1 cellular context compared by ENCODE assay signal in genomic region chr3:23916886-23917815, GRCh38.
TF ChIP-seq lines count a peak whose summit lies in the region.

TSS of gene NKIRAS1 (minus strand) at chr3:23916990. CDS start at chr3:23910904, 6,086 bp downstream.
TSS of gene RPL15 (plus strand) at chr3:23917132. CDS start at chr3:23917860, 728 bp downstream.

TF ChIP-seq in K562, 482 proteins besides CTCF, POLR2A, EP300 and RAD21 (continued from another document and continues in another):
- TF ChIP-seq, protein P1, sequence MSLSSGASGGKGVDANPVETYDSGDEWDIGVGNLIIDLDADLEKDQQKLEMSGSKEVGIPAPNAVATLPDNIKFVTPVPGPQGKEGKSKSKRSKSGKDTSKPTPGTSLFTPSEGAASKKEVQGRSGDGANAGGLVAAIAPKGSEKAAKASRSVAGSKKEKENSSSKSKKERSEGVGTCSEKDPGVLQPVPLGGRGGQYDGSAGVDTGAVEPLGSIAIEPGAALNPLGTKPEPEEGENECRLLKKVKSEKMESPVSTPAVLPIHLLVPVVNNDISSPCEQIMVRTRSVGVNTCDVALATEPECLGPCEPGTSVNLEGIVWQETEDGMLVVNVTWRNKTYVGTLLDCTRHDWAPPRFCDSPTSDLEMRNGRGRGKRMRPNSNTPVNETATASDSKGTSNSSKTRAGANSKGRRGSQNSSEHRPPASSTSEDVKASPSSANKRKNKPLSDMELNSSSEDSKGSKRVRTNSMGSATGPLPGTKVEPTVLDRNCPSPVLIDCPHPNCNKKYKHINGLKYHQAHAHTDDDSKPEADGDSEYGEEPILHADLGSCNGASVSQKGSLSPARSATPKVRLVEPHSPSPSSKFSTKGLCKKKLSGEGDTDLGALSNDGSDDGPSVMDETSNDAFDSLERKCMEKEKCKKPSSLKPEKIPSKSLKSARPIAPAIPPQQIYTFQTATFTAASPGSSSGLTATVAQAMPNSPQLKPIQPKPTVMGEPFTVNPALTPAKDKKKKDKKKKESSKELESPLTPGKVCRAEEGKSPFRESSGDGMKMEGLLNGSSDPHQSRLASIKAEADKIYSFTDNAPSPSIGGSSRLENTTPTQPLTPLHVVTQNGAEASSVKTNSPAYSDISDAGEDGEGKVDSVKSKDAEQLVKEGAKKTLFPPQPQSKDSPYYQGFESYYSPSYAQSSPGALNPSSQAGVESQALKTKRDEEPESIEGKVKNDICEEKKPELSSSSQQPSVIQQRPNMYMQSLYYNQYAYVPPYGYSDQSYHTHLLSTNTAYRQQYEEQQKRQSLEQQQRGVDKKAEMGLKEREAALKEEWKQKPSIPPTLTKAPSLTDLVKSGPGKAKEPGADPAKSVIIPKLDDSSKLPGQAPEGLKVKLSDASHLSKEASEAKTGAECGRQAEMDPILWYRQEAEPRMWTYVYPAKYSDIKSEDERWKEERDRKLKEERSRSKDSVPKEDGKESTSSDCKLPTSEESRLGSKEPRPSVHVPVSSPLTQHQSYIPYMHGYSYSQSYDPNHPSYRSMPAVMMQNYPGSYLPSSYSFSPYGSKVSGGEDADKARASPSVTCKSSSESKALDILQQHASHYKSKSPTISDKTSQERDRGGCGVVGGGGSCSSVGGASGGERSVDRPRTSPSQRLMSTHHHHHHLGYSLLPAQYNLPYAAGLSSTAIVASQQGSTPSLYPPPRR (CRISPR knock-in tag; IDR thresholded peaks at IDR 0.05; ENCODE audit: borderline replicate concordance) = peak; percentile 81
- 0 out of 2 replicates have a peak, but pooled peaks have one; percentile 5 for TF ChIP-seq ZNF384 (IDR thresholded peaks at IDR 0.05; ENCODE audit: low read depth, low read length)
- TF ChIP-seq ZFX (CRISPR knock-in tag; IDR thresholded peaks at IDR 0.05) = peak; percentile 94
- no peak for TF ChIP-seq PRMT5 (CRISPR knock-in tag; IDR thresholded peaks at IDR 0.05)
- TF ChIP-seq MTA3 (IDR thresholded peaks at IDR 0.05; ENCODE audit: borderline replicate concordance) = peak; percentile 94
- TF ChIP-seq RNF2 (IDR thresholded peaks at IDR 0.05) = peak; percentile 79
- TF ChIP-seq DEAF1 (CRISPR knock-in tag; IDR thresholded peaks at IDR 0.05) = peak; percentile 13; the same call in 1 of the 2 replicates
- no peak for TF ChIP-seq TAF15 (IDR thresholded peaks at IDR 0.05; ENCODE audit: low read depth, low read length)
- TF ChIP-seq FOXM1 (IDR thresholded peaks at IDR 0.05; ENCODE audit: low read depth) = no peak
- TF ChIP-seq FOXM1 (CRISPR knock-in tag; IDR thresholded peaks at IDR 0.05; ENCODE audit: low read depth) = peak; percentile 94
- TF ChIP-seq NFRKB (IDR thresholded peaks at IDR 0.05; ENCODE audit: low read depth) = peak; percentile 99
- TF ChIP-seq STAG1 (CRISPR knock-in tag; IDR thresholded peaks at IDR 0.05; ENCODE audit: borderline replicate concordance) = 0 out of 2 replicates have a peak, but pooled peaks have one; percentile 19
- TF ChIP-seq ZNF134 (CRISPR knock-in tag; conservative IDR thresholded peaks at IDR 0.05) = 0 out of 2 replicates have a peak, but pooled peaks have one; percentile 28
- TF ChIP-seq MYC (IDR thresholded peaks at IDR 0.05; ENCODE audit: low read depth, low read length) = peak; percentile 97
- peak; percentile 97 for TF ChIP-seq MYC (CRISPR knock-in tag; IDR thresholded peaks at IDR 0.05; ENCODE audit: borderline replicate concordance, low read depth)
- TF ChIP-seq, protein P2, sequence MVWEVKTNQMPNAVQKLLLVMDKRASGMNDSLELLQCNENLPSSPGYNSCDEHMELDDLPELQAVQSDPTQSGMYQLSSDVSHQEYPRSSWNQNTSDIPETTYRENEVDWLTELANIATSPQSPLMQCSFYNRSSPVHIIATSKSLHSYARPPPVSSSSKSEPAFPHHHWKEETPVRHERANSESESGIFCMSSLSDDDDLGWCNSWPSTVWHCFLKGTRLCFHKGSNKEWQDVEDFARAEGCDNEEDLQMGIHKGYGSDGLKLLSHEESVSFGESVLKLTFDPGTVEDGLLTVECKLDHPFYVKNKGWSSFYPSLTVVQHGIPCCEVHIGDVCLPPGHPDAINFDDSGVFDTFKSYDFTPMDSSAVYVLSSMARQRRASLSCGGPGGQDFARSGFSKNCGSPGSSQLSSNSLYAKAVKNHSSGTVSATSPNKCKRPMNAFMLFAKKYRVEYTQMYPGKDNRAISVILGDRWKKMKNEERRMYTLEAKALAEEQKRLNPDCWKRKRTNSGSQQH (CRISPR knock-in tag; IDR thresholded peaks at IDR 0.05) = peak; percentile 26; the same call in 1 of the 2 replicates
- TF ChIP-seq PHF8 (IDR thresholded peaks at IDR 0.05; ENCODE audit: borderline replicate concordance, low read length) = peak; percentile 100
- no peak for TF ChIP-seq ZKSCAN8 (CRISPR knock-in tag; IDR thresholded peaks at IDR 0.05)
- peak; percentile 95 for TF ChIP-seq GTF2B (IDR thresholded peaks at IDR 0.05; ENCODE audit: extremely low read depth, insufficient read length)
- TF ChIP-seq, protein P3, sequence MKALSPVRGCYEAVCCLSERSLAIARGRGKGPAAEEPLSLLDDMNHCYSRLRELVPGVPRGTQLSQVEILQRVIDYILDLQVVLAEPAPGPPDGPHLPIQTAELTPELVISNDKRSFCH (CRISPR knock-in tag; IDR thresholded peaks at IDR 0.05) = no peak
- TF ChIP-seq, protein P3 (tag; IDR thresholded peaks at IDR 0.05) = peak; percentile 81; the same call in 1 of the 2 replicates
- TF ChIP-seq FOXO4 (CRISPR knock-in tag; IDR thresholded peaks at IDR 0.05) = peak; percentile 75; the same call in 1 of the 2 replicates
- peak; percentile 69; the same call in 1 of the 2 replicates for TF ChIP-seq ZNF311 (CRISPR knock-in tag; IDR thresholded peaks at IDR 0.05)
- TF ChIP-seq ZNF444 (CRISPR knock-in tag; IDR thresholded peaks at IDR 0.05) = no peak
- TF ChIP-seq ZNF184 (CRISPR knock-in tag; IDR thresholded peaks at IDR 0.05) = no peak
- 0 out of 2 replicates have a peak, but pooled peaks have one; percentile 82 for TF ChIP-seq HDAC6 (IDR thresholded peaks at IDR 0.05; ENCODE audit: low read depth, low read length)
- TF ChIP-seq HLTF (IDR thresholded peaks at IDR 0.05) = peak; percentile 20; the same call in 1 of the 2 replicates
- peak; percentile 78 for TF ChIP-seq ZBTB43 (CRISPR knock-in tag; IDR thresholded peaks at IDR 0.05)
- TF ChIP-seq ZNF695 (CRISPR knock-in tag; IDR thresholded peaks at IDR 0.05) = peak; percentile 70; the same call in 1 of the 2 replicates
- TF ChIP-seq ZNF146 (CRISPR knock-in tag; IDR thresholded peaks at IDR 0.05; ENCODE audit: unreplicated experiment) = peak; percentile 13
- no peak for TF ChIP-seq ZNF347 (CRISPR knock-in tag; IDR thresholded peaks at IDR 0.05; ENCODE audit: low read depth)
- TF ChIP-seq ZFP1 (CRISPR knock-in tag; IDR thresholded peaks at IDR 0.05) = peak; percentile 40; the same call in 1 of the 2 replicates
- peak; percentile 72; the same call in 1 of the 2 replicates for TF ChIP-seq SRSF1 (IDR thresholded peaks at IDR 0.05; ENCODE audit: low read depth, low read length)
- TF ChIP-seq, protein P4, sequence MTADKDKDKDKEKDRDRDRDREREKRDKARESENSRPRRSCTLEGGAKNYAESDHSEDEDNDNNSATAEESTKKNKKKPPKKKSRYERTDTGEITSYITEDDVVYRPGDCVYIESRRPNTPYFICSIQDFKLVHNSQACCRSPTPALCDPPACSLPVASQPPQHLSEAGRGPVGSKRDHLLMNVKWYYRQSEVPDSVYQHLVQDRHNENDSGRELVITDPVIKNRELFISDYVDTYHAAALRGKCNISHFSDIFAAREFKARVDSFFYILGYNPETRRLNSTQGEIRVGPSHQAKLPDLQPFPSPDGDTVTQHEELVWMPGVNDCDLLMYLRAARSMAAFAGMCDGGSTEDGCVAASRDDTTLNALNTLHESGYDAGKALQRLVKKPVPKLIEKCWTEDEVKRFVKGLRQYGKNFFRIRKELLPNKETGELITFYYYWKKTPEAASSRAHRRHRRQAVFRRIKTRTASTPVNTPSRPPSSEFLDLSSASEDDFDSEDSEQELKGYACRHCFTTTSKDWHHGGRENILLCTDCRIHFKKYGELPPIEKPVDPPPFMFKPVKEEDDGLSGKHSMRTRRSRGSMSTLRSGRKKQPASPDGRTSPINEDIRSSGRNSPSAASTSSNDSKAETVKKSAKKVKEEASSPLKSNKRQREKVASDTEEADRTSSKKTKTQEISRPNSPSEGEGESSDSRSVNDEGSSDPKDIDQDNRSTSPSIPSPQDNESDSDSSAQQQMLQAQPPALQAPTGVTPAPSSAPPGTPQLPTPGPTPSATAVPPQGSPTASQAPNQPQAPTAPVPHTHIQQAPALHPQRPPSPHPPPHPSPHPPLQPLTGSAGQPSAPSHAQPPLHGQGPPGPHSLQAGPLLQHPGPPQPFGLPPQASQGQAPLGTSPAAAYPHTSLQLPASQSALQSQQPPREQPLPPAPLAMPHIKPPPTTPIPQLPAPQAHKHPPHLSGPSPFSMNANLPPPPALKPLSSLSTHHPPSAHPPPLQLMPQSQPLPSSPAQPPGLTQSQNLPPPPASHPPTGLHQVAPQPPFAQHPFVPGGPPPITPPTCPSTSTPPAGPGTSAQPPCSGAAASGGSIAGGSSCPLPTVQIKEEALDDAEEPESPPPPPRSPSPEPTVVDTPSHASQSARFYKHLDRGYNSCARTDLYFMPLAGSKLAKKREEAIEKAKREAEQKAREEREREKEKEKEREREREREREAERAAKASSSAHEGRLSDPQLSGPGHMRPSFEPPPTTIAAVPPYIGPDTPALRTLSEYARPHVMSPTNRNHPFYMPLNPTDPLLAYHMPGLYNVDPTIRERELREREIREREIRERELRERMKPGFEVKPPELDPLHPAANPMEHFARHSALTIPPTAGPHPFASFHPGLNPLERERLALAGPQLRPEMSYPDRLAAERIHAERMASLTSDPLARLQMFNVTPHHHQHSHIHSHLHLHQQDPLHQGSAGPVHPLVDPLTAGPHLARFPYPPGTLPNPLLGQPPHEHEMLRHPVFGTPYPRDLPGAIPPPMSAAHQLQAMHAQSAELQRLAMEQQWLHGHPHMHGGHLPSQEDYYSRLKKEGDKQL (CRISPR knock-in tag; IDR thresholded peaks at IDR 0.05; ENCODE audit: borderline replicate concordance) = no peak
- 0 out of 2 replicates have a peak, but pooled peaks have one; percentile 54 for TF ChIP-seq ZNF589 (CRISPR knock-in tag; IDR thresholded peaks at IDR 0.05; ENCODE audit: low read depth)
- TF ChIP-seq ERF (CRISPR knock-in tag; IDR thresholded peaks at IDR 0.05) = peak; percentile 72; the same call in 1 of the 2 replicates
- peak; percentile 98 for TF ChIP-seq PML (IDR thresholded peaks at IDR 0.05; ENCODE audit: low read length)
- TF ChIP-seq ZNF75A (CRISPR knock-in tag; IDR thresholded peaks at IDR 0.05) = no peak
- TF ChIP-seq FOS (IDR thresholded peaks at IDR 0.05; ENCODE audit: extremely low read depth, insufficient read length) = no peak
- peak; percentile 48; the same call in 1 of the 2 replicates for TF ChIP-seq NFXL1 (CRISPR knock-in tag; IDR thresholded peaks at IDR 0.05)
- no peak for TF ChIP-seq MEIS2 (IDR thresholded peaks at IDR 0.05; ENCODE audit: partially characterized antibody)
- no peak for TF ChIP-seq BRF2 (IDR thresholded peaks at IDR 0.05; ENCODE audit: borderline replicate concordance, insufficient read depth, insufficient read length)
